Comparison of ENCODE assay signal across 13 cellular contexts in genomic region chr4:39255266-39255665, GRCh38.
DNase-seq lines count a peak whose midpoint lies in the region; ATAC-seq and TF ChIP-seq lines count a peak whose summit lies in the region.
"Had no signal": no experiment of that assay in that cellular context is flagged by ENCODE, and none has a peak within 500 bp of the region (broad histone marks: within the 10 kb centered on the region; RNA-seq: fewer than 3 reads in every experiment).

No MANE protein-coding gene starts in this region.

- no peaks in the 10 kb centered on the region for H3K27me3 ChIP-seq in kidney epithelial cell (ENCODE audit: control insufficient read depth, insufficient read depth, low read length)
- H3K27me3 ChIP-seq: stomach had no signal

- ATAC-seq in GM19452 (IDR thresholded peaks at IDR 0.05; ENCODE audit: unreplicated experiment): no peak
- ATAC-seq in HG03045 (IDR thresholded peaks at IDR 0.05; ENCODE audit: unreplicated experiment): no peak
- ATAC-seq in HG02623 (IDR thresholded peaks at IDR 0.05; ENCODE audit: unreplicated experiment): no peak
- ATAC-seq: mucosa of descending colon had no signal

- H3K4me3 ChIP-seq in AG09309 (ENCODE audit: control insufficient read depth, low read depth, low read length) (no peak overlapping the region), kidney epithelial cell (ENCODE audit: low read depth, low read length) (no peak overlapping the region)
- H3K4me3 ChIP-seq: mucosa of descending colon, stomach had no signal

- TF ChIP-seq CTCF in AG09309 (IDR thresholded peaks at IDR 0.05; ENCODE audit: control insufficient read depth, insufficient read depth, low read depth, low read length, missing control alignments) (peak; percentile 15), kidney epithelial cell (IDR thresholded peaks at IDR 0.05; ENCODE audit: insufficient read depth, low read length, poor library complexity, severe bottlenecking) (peak; percentile 33)

- DNase-seq in AG09309 (ENCODE audit: low read depth) (peak; percentile 2), HT1080 (ENCODE audit: low read depth) (peak; percentile 92), amniotic epithelial cell (ENCODE audit: low read depth) (peak; percentile 39), kidney epithelial cell (ENCODE audit: low read depth) (peak; percentile 38), NCI-H187 treated with DMSO at 0.1 percent for 48 hours (lab: John Stamatoyannopoulos, UW) (no peak)
- DNase-seq: activated CD4-positive, alpha-beta T cell treated with anti-CD3 and anti-CD28 coated beads for 4 hours; activated naive CD4-positive, alpha-beta T cell treated with anti-CD3 and anti-CD28 coated beads, Interleukin-2, amount 50 U/mL, for 16 hours; CD4-positive, alpha-beta T cell; mucosa of descending colon; stomach had no signal

- no peaks in the 10 kb centered on the region for H3K36me3 ChIP-seq in kidney epithelial cell (ENCODE audit: control insufficient read depth, insufficient read depth, low read length)
